8 cellular contexts compared by ENCODE assay signal in the genomic region with DNA sequence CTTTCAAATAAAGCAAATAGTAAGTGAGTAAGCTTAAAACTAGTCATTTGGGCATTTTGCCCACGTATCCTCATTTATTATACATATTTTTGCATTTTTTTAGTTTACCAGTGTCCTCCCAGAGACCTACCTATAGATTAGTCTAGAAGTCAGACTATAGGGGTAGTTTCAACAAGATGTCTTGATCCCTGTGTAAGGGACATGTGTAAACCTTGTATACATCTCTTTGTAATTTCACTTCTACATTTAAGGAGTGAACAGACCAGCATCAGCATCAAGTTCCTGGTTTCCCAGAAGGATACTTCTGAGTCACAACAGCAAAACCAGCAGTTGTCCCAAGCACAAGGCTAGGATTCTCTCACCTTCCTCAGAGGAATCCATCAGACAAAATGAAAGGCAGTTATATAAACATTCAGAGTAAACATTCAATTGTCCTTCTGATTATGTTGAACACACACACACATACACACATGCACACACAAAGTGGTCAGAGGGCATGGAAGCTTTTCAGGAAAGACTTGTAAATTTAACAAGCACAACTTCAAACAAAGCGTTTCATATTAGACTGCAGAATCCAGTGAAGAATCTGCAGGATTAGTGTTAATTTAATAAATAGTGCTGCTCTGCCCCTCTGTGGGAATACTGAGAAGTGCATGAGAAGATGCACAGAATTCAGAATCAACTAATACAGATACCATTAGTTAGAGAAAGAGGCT. TPM values are rescaled to one million over a fixed set of nuclear protein-coding genes. Genes with fewer than 3 reads are reported as not detected.
A peak's percentile ranks its signal among the peaks of the same experiment; 100 is the strongest.
DNase-seq lines count a peak whose midpoint lies in the region; ATAC-seq and TF ChIP-seq lines count a peak whose summit lies in the region.

No MANE protein-coding gene starts in this region.

- 28 to 45% (median 35%) methylated on average over 2 of the region's 2 CpGs for WGBS in adrenal gland, 4 donors
- WGBS in sigmoid colon, 2 donors = 20 to 43% methylated on average over 2 of the region's 2 CpGs

- H3K27me3 ChIP-seq in adrenal gland (no peaks in the 10 kb centered on the region), sigmoid colon (no peaks in the 10 kb centered on the region)

- H3K4me3 ChIP-seq in adrenal gland = no peak overlapping the region
- H3K4me3 ChIP-seq in sigmoid colon = no peak overlapping the region

- TF ChIP-seq POLR2A in adrenal gland (IDR thresholded peaks at IDR 0.05) = no peak
- TF ChIP-seq POLR2A in sigmoid colon (IDR thresholded peaks at IDR 0.05) = no peak

- no peaks in the 10 kb centered on the region for H3K9me3 ChIP-seq in adrenal gland (replicated peaks in 1 of 3)
- no peaks in the 10 kb centered on the region for H3K9me3 ChIP-seq in sigmoid colon

- intact Hi-C loops in adrenal gland (cut with DNase I) (loop anchor here in 1 of 2 donors (10.0 kb wide), 1 partner anchor 995 kb away; no protein-coding TSS in a partner anchor), left cardiac atrium (cut with DNase I) (loop anchor here in 1 of 2 donors (1.0 to 5.0 kb wide), 2 partner anchors 1210 to 1337 kb away; no protein-coding TSS in a partner anchor), sigmoid colon (cut with DNase I) (loop anchor here (10.0 kb wide), 1 partner anchor 1205 kb away; the partner anchor contains the start of gene CHSY3)

- TF ChIP-seq CTCF in adrenal gland (IDR thresholded peaks at IDR 0.05) = peak; percentile 43 to 77 (median 74)
- peak in 3 of 4 experiments; percentile 57 to 60 (median 59) for TF ChIP-seq CTCF in sigmoid colon (IDR thresholded peaks at IDR 0.05)

- H3K36me3 ChIP-seq in adrenal gland (replicated peaks in 1 of 2) (no peaks in the 10 kb centered on the region), sigmoid colon (no peaks in the 10 kb centered on the region)

- H3K4me1 ChIP-seq in adrenal gland (replicated peaks in 1 of 2) (no peaks in the 10 kb centered on the region), sigmoid colon (no peaks in the 10 kb centered on the region)

- in situ Hi-C loops in Caki2 (cut with HindIII; ENCODE audit: low pct_unique_long_range_greater_than_20kb, low sequenced_read_pairs) = no loop called here

- H3K27ac ChIP-seq in adrenal gland = no peak overlapping the region
- H3K27ac ChIP-seq in sigmoid colon = no peak overlapping the region

- no peak for TF ChIP-seq EP300 in sigmoid colon (IDR thresholded peaks at IDR 0.05)

- peak; percentile 29 for DNase-seq in Caki2 (ENCODE audit: low read depth)
- peak; percentile 29 for DNase-seq in NCI-H226
- DNase-seq in adrenal gland = peak in 4 of 7 donors; percentile 19 to 52 (median 34)
- DNase-seq in left cardiac atrium = no peak
- no peak for DNase-seq in sigmoid colon
- no peak for DNase-seq in GOT3 (lab: John Stamatoyannopoulos, UW)

- peak; percentile 88 for ATAC-seq in GM18861 (IDR thresholded peaks at IDR 0.05; ENCODE audit: unreplicated experiment)
- peak; percentile 83 for ATAC-seq in HG02973 (IDR thresholded peaks at IDR 0.05; ENCODE audit: unreplicated experiment)
- ATAC-seq in left cardiac atrium = peak; percentile 64 to 76

RNA-seq across cellular contexts. Expression of gene HINT1, which starts 55.4 kb away (rescaled TPM):
- 195 TPM in 2 replicates for total RNA-seq in Caki2 (2014; rRNA removed; shearing (Covaris generic); ENCODE audit: low replicate concordance)
- 100 to 1,000 TPM in 7 of 8 donors, 10 to 100 TPM in 1; 94.2 to 253 (median 184) TPM for total RNA-seq in adrenal gland
- 100 to 1,000 TPM; 109 to 227 (median 138) TPM for polyA plus RNA-seq in adrenal gland
- total RNA-seq in left cardiac atrium = 100 to 1,000 TPM; 142 to 172 TPM
- 100 to 1,000 TPM; 135 to 261 (median 251) TPM for total RNA-seq in sigmoid colon
- polyA plus RNA-seq in sigmoid colon = 100 to 1,000 TPM; 561 to 852 (median 744) TPM

Comparison
In these comparisons a context has a peak if more than half of its experiments do, and no peak if none do; other contexts are left out.
1. DNase-seq: peak in Caki2 (single experiment), NCI-H226 (single experiment) and adrenal gland (4 of 7); none in left cardiac atrium (single experiment), sigmoid colon (single experiment) and GOT3 (single experiment).
2. Peak in every context shown above with its lines, with median percentiles within 50 percentile points of each other: ATAC-seq.